ENCODE assay signal across 21 cellular contexts in the genomic region with DNA sequence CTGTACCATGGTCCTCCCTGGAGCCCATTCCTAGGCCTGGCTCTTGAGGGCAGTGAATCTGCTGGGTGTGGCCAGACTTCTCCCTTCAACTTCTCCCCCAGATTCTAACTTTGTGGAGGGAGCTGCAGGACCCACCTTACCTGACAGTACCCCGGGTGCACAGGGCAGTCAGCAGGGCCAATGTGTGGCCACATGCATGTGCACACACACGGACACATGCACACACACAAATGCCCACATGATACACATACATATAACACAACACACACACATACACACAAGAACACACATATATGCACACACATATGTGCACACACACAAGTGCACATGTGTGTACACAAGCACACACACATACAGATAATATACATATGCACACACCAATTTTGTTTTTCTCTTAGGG.
"Had no signal": no experiment of that assay in that cellular context is flagged by ENCODE, and none has a peak within 500 bp of the region (broad histone marks: within the 10 kb centered on the region; RNA-seq: fewer than 3 reads in every experiment).

No MANE protein-coding gene starts in this region.

- H3K27ac ChIP-seq: epithelial cell of prostate, gastroesophageal sphincter, heart left ventricle, hepatocyte, left lung, pancreas, right lobe of liver, thoracic aorta, transverse colon had no signal

- H3K79me2 ChIP-seq: hepatocyte had no signal

- H2AFZ ChIP-seq: hepatocyte had no signal

- H3K4me3 ChIP-seq: gastroesophageal sphincter, heart left ventricle, hepatocyte, left lung, lung, pancreas, right lobe of liver, thoracic aorta, transverse colon had no signal

- H3K4me1 ChIP-seq: gastroesophageal sphincter, pancreas, right lobe of liver had no signal

- ATAC-seq: esophagus mucosa; gastroesophageal sphincter; heart left ventricle; left lung; natural killer cell treated with Interleukin-12 subunit alpha and Interleukin-12 subunit beta and Interleukin-15 and Interleukin-18, amount 100 ng/mL, for 72 hours; pancreas; stimulated activated naive B cell treated with anti-CD40 and anti-IgM and Interleukin-4, amounts not matched to agents 10 μg/mL and 1 μg/mL and 100 μg/mL, for 72 hours had no signal

- H3K9me3 ChIP-seq: gastroesophageal sphincter, left lung, pancreas, right lobe of liver, thoracic aorta, transverse colon had no signal

- DNase-seq: cortex of kidney; effector CD4-positive, alpha-beta T cell; foreskin fibroblast; left lung; naive B cell; occipital lobe; small intestine; stimulated activated CD4-positive, alpha-beta T cell treated with anti-CD3 and anti-CD28 coated beads, Interleukin-15, amount 100 ng/mL, for 24 hours; stimulated activated CD4-positive, alpha-beta T cell treated with anti-CD3 and anti-CD28 coated beads, Interleukin-2, amount 100 ng/mL, for 48 hours; stimulated activated naive B cell treated with anti-CD40 and anti-IgM and Interleukin-4, amounts not matched to agents 10 μg/mL and 1 μg/mL and 100 μg/mL, for 72 hours; transverse colon had no signal

- H3K36me3 ChIP-seq: gastroesophageal sphincter, heart left ventricle, left lung, pancreas, right lobe of liver, thoracic aorta, transverse colon had no signal

- H3K27me3 ChIP-seq: gastroesophageal sphincter, heart left ventricle, hepatocyte, left lung, pancreas, right lobe of liver, transverse colon had no signal

- H3K4me2 ChIP-seq: hepatocyte had no signal
